Comparison of ENCODE assay signal across 9 cellular contexts in genomic region chr3:56878046-56878445, GRCh38.
DNase-seq lines count a peak whose midpoint lies in the region; ATAC-seq and TF ChIP-seq lines count a peak whose summit lies in the region.
"Had no signal": no experiment of that assay in that cellular context is flagged by ENCODE, and none has a peak within 500 bp of the region (broad histone marks: within the 10 kb centered on the region; RNA-seq: fewer than 3 reads in every experiment).

No MANE protein-coding gene starts in this region.

- peak overlapping the region in 1 of 2 donors; percentile 19 for H3K4me3 ChIP-seq in CD4-positive, alpha-beta memory T cell (ENCODE audit: low read length in 2 of 2)
- H3K4me3 ChIP-seq in skeletal muscle cell (ENCODE audit: low read depth, low read length) (no peak overlapping the region), SJCRH30 (no peak overlapping the region), HAP-1 (no peak overlapping the region), ovary (no peak overlapping the region)

- CTCF ChIA-PET in CD4-positive, alpha-beta memory T cell (lab: Charles Lee; ENCODE audit: partially characterized antibody): interaction anchor here (0.9 to 1.9 kb wide), 9 partner anchors 8 to 110 kb away, joined by 3 to 10 read pairs (median 4); no protein-coding TSS in a partner anchor
- CTCF ChIA-PET in activated CD4-positive, alpha-beta T cell treated with anti-CD3 and anti-CD28 coated beads for 36 hours (lab: Charles Lee): interaction anchor here (0.5 to 3.7 kb wide), 17 partner anchors 8 to 110 kb away, joined by 3 to 21 read pairs (median 4); no protein-coding TSS in a partner anchor

- no peaks in the 10 kb centered on the region for H3K27me3 Mint-ChIP-seq in CD4-positive, alpha-beta memory T cell
- H3K27me3 Mint-ChIP-seq in activated CD4-positive, alpha-beta T cell treated with anti-CD3 and anti-CD28 coated beads for 36 hours: no peaks in the 10 kb centered on the region

- H3K4me1 Mint-ChIP-seq in CD4-positive, alpha-beta memory T cell: peaks cover 55 to 86% (median 72%) of the 10 kb centered on the region in 4 donors
- peaks cover 90% of the 10 kb centered on the region for H3K4me1 Mint-ChIP-seq in activated CD4-positive, alpha-beta T cell treated with anti-CD3 and anti-CD28 coated beads for 36 hours

- peak; percentile 87 for ATAC-seq in activated CD4-positive, alpha-beta T cell treated with anti-CD3 and anti-CD28 coated beads for 36 hours
- ATAC-seq: left colon had no signal

- in situ Hi-C loops in HAP-1 (cut with MboI; ENCODE audit: low sequenced_read_pairs): no loop called here

- no peaks in the 10 kb centered on the region for H3K36me3 ChIP-seq in CD4-positive, alpha-beta memory T cell (ENCODE audit: insufficient read depth, low read length)
- peaks cover 3% of the 10 kb centered on the region; the same call in 1 of the 2 replicates for H3K36me3 ChIP-seq in SJCRH30
- no peaks in the 10 kb centered on the region for H3K36me3 ChIP-seq in HAP-1 (replicated peaks)
- no peaks in the 10 kb centered on the region for H3K36me3 ChIP-seq in ovary

- no peaks in the 10 kb centered on the region for H3K27me3 ChIP-seq in CD4-positive, alpha-beta memory T cell (ENCODE audit: insufficient read depth, low read length)
- H3K27me3 ChIP-seq in SJCRH30 (no peaks in the 10 kb centered on the region), HAP-1 (ENCODE audit: low read depth) (no peaks in the 10 kb centered on the region), ovary (no peaks in the 10 kb centered on the region)

- H3K9me3 Mint-ChIP-seq in CD4-positive, alpha-beta memory T cell: no peaks in the 10 kb centered on the region
- peaks cover 2% of the 10 kb centered on the region for H3K9me3 Mint-ChIP-seq in activated CD4-positive, alpha-beta T cell treated with anti-CD3 and anti-CD28 coated beads for 36 hours (ENCODE audit: low read depth)

- TF ChIP-seq POLR2A in ovary (IDR thresholded peaks at IDR 0.05): no peak

- H3K27ac Mint-ChIP-seq in CD4-positive, alpha-beta memory T cell: peak overlapping the region; percentile 74 to 93 (median 89)
- peak overlapping the region; percentile 94 for H3K27ac Mint-ChIP-seq in activated CD4-positive, alpha-beta T cell treated with anti-CD3 and anti-CD28 coated beads for 36 hours

- POLR2A ChIA-PET in CD4-positive, alpha-beta memory T cell (lab: Charles Lee; ENCODE audit: partially characterized antibody): interaction anchor here (0.7 to 4.8 kb wide), 6 partner anchors 9 to 196 kb away, joined by 3 to 27 read pairs (median 4); partner anchors contain the start of gene TASOR
- POLR2A ChIA-PET in activated CD4-positive, alpha-beta T cell treated with anti-CD3 and anti-CD28 coated beads for 36 hours (lab: Charles Lee): interaction anchor here (0.7 to 1.9 kb wide), 3 partner anchors 10 to 14 kb away, joined by 3 to 6 read pairs (median 5); no protein-coding TSS in a partner anchor

- WGBS in ovary, 3 donors: 33 to 43% (median 37%) methylated on average over 7 of the region's 7 CpGs

- peaks cover 30 to 44% of the 10 kb centered on the region in 2 donors for H3K36me3 Mint-ChIP-seq in CD4-positive, alpha-beta memory T cell
- peaks cover 25% of the 10 kb centered on the region for H3K36me3 Mint-ChIP-seq in activated CD4-positive, alpha-beta T cell treated with anti-CD3 and anti-CD28 coated beads for 36 hours (ENCODE audit: low read depth)

- DNase-seq in CD4-positive, alpha-beta memory T cell: peak in 4 of 5 donors; percentile 38 to 63 (median 41)
- peak; percentile 79 for DNase-seq in activated CD4-positive, alpha-beta T cell treated with anti-CD3 and anti-CD28 coated beads for 36 hours
- DNase-seq in caudate nucleus (lab: John Stamatoyannopoulos, UW) (peak in 38 of 61 donors; percentile 2 to 91 (median 32)), skeletal muscle cell (ENCODE audit: low read depth) (peak; percentile 47), SJCRH30 (no peak), DMS53 (lab: John Stamatoyannopoulos, UW) (no peak), HAP-1 (ENCODE audit: low spot score in 2 of 2) (no peak), ovary (no peak)
- DNase-seq: left colon had no signal

- intact Hi-C loops in CD4-positive, alpha-beta memory T cell (cut with micrococcal nuclease): loop anchor here (1.0 to 5.0 kb wide), 3 partner anchors 8 to 39 kb away; no protein-coding TSS in a partner anchor
- intact Hi-C loops in activated CD4-positive, alpha-beta T cell treated with anti-CD3 and anti-CD28 coated beads for 36 hours (cut with DNase I, micrococcal nuclease): loop anchor here (1.0 to 10.0 kb wide), 6 partner anchors 9 to 717 kb away; partner anchors contain the start of genes ARF4 (in 1 of the 2) and ARHGEF3 (in 1 of the 2)
- intact Hi-C loops in ovary (cut with DNase I): no loop called here

- TF ChIP-seq EP300 in ovary (IDR thresholded peaks at IDR 0.05): no peak

- H3K4me1 ChIP-seq in CD4-positive, alpha-beta memory T cell (ENCODE audit: insufficient read depth, low read length): peaks cover 53% of the 10 kb centered on the region
- H3K4me1 ChIP-seq in SJCRH30 (no peaks in the 10 kb centered on the region), HAP-1 (no peaks in the 10 kb centered on the region), ovary (ENCODE audit: insufficient read depth) (no peaks in the 10 kb centered on the region)

- TF ChIP-seq CTCF in ovary (IDR thresholded peaks at IDR 0.05): no peak

- H3K9me3 ChIP-seq in CD4-positive, alpha-beta memory T cell (ENCODE audit: control insufficient read depth in 1 of 2, low read length in 2 of 2): no peaks in the 10 kb centered on the region
- no peaks in the 10 kb centered on the region for H3K9me3 ChIP-seq in SJCRH30 (replicated peaks)
- H3K9me3 ChIP-seq in HAP-1: no peaks in the 10 kb centered on the region
- no peaks in the 10 kb centered on the region for H3K9me3 ChIP-seq in ovary

- H3K4me3 Mint-ChIP-seq in CD4-positive, alpha-beta memory T cell: peak overlapping the region; percentile 21 to 86 (median 74)
- peak overlapping the region; percentile 64 for H3K4me3 Mint-ChIP-seq in activated CD4-positive, alpha-beta T cell treated with anti-CD3 and anti-CD28 coated beads for 36 hours

- H3K27ac ChIP-seq in CD4-positive, alpha-beta memory T cell (ENCODE audit: low read depth, low read length): peak overlapping the region; percentile 48
- H3K27ac ChIP-seq in caudate nucleus (ENCODE audit: low read depth, low read length) (no peak overlapping the region), SJCRH30 (no peak overlapping the region), ovary (no peak overlapping the region)

Comparison
In these comparisons a context has a peak if more than half of its experiments do, and no peak if none do; other contexts are left out.
1. DNase-seq: peak in CD4-positive, alpha-beta memory T cell (4 of 5), activated CD4-positive, alpha-beta T cell treated with anti-CD3 and anti-CD28 coated beads for 36 hours (single experiment), caudate nucleus (38 of 61) and skeletal muscle cell (single experiment); none in SJCRH30 (0 of 2), DMS53 (single experiment), HAP-1 (0 of 2) and ovary (0 of 5).
2. intact Hi-C loops: an anchor here in CD4-positive, alpha-beta memory T cell (1.0 to 5.0 kb wide) and activated CD4-positive, alpha-beta T cell treated with anti-CD3 and anti-CD28 coated beads for 36 hours (1.0 to 10.0 kb wide); none called in ovary.